In the genomic region with DNA sequence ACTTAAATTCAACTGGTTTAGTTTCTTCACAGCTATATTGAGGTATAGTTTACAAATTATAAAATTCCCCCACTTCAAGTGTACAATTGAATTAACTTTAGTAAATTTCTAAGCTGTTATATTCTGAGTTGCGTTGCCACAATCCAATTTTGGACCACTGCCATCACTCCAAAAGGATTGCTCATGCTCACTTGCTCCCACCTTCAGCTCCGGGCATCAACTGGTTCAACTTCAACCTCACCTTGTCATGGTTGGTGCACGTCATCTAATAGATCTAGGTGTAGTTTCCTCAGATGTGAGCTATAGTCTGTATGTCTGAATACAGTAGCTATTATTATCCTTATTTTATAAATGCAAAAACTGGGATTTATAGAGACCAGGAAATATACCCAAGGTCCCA, we compare ENCODE assay signal across 16 cellular contexts.
DNase-seq lines count a peak whose midpoint lies in the region; ATAC-seq and TF ChIP-seq lines count a peak whose summit lies in the region.
"Had no signal": no experiment of that assay in that cellular context is flagged by ENCODE, and none has a peak within 500 bp of the region (broad histone marks: within the 10 kb centered on the region; RNA-seq: fewer than 3 reads in every experiment).

No MANE protein-coding gene starts in this region.

- POLR2A ChIA-PET in MCF 10A (lab: Yijun Ruan, JAX), result interaction anchor here (1.1 kb wide), 1 partner anchor 54 kb away, joined by 3 read pairs; no protein-coding TSS in a partner anchor
- POLR2A ChIA-PET in PC-9 (lab: Charles Lee; ENCODE audit: unreplicated experiment), result interaction anchor here (0.7 kb wide), 1 partner anchor 843 kb away, joined by 6 read pairs; no protein-coding TSS in a partner anchor

- H3K9me3 Mint-ChIP-seq in MCF 10A (ENCODE audit: unreplicated experiment) (no peaks in the 10 kb centered on the region), glutamatergic neuron (ENCODE audit: unreplicated experiment) (peaks cover 2% of the 10 kb centered on the region)

- ATAC-seq in body of pancreas, result no peak
- ATAC-seq: CD8-positive, alpha-beta T cell had no signal

- H3K4me2 ChIP-seq in mammary epithelial cell (ENCODE audit: insufficient read depth, low read depth, low read length) (no peak overlapping the region), PC-9 (no peak overlapping the region)

- TF ChIP-seq POLR2A in body of pancreas (IDR thresholded peaks at IDR 0.05), result no peak

- H3K27me3 ChIP-seq in mammary epithelial cell (ENCODE audit: insufficient read depth, low read length) (peaks cover 2% of the 10 kb centered on the region), body of pancreas (no peaks in the 10 kb centered on the region), PC-9 (ENCODE audit: insufficient read depth, low read depth) (peaks cover 4% of the 10 kb centered on the region; the same call in 1 of the 2 replicates)

- H3K36me3 Mint-ChIP-seq in MCF 10A (ENCODE audit: insufficient read depth, unreplicated experiment) (no peaks in the 10 kb centered on the region), glutamatergic neuron (ENCODE audit: unreplicated experiment) (no peaks in the 10 kb centered on the region)
- H3K36me3 Mint-ChIP-seq: CD14-positive monocyte; CD8-positive, alpha-beta T cell had no signal

- WGBS in mammary epithelial cell (ENCODE audit: low coverage, missing lambda C conversion rate), result 44% methylated on average over 3 of the region's 3 CpGs
- WGBS in body of pancreas, 2 donors, result 79 to 80% methylated on average over 3 of the region's 3 CpGs

- H3K27ac ChIP-seq in mammary epithelial cell (ENCODE audit: insufficient read depth, low read depth, low read length) (no peak overlapping the region), body of pancreas (no peak overlapping the region), PC-9 (no peak overlapping the region)

- H3K36me3 ChIP-seq in mammary epithelial cell (ENCODE audit: insufficient read depth, low read length), result no peaks in the 10 kb centered on the region
- H3K36me3 ChIP-seq in body of pancreas (replicated peaks in 1 of 2; ENCODE audit: insufficient read depth in 1 of 2, low read depth in 2 of 2), result no peaks in the 10 kb centered on the region
- H3K36me3 ChIP-seq in PC-9 (ENCODE audit: low read depth), result no peaks in the 10 kb centered on the region
- H3K36me3 ChIP-seq: HAP-1 had no signal

- H3K4me3 ChIP-seq in mammary epithelial cell (replicated peaks in 1 of 3; ENCODE audit: insufficient read depth in 1 of 3, low read depth in 2 of 3, low read length in 3 of 3) (no peak overlapping the region), body of pancreas (no peak overlapping the region), PC-9 (no peak overlapping the region)
- H3K4me3 ChIP-seq: HAP-1 had no signal

- H3K4me1 ChIP-seq in mammary epithelial cell (ENCODE audit: insufficient read depth, low read length), result no peaks in the 10 kb centered on the region
- H3K4me1 ChIP-seq in body of pancreas, result no peaks in the 10 kb centered on the region
- no peaks in the 10 kb centered on the region for H3K4me1 ChIP-seq in PC-9 (replicated peaks; ENCODE audit: insufficient read depth)

- intact Hi-C loops in MCF 10A (cut with micrococcal nuclease) (no loop called here), mammary epithelial cell (cut with micrococcal nuclease) (no loop called here), body of pancreas (cut with DNase I) (no loop called here), PC-9 (cut with micrococcal nuclease; ENCODE audit: unreplicated experiment) (loop anchor here (5.0 kb wide), 1 partner anchor 467 kb away; no protein-coding TSS in a partner anchor)

- DNase-seq in MCF 10A (ENCODE audit: unreplicated experiment) (peak; percentile 33), mammary epithelial cell (no peak), Daoy (ENCODE audit: low read depth) (peak; percentile 39), glutamatergic neuron (no peak), renal cortical epithelial cell (ENCODE audit: low read depth) (peak; percentile 13), MV-4-11 (lab: John Stamatoyannopoulos, UW) (no peak), body of pancreas (no peak), PC-9 (no peak)
- DNase-seq: 8988T; CD8-positive, alpha-beta T cell; COR-L47; DND-41; GF-D8 had no signal

- TF ChIP-seq CTCF in MCF 10A (IDR thresholded peaks at IDR 0.05; ENCODE audit: unreplicated experiment) (no peak), mammary epithelial cell (conservative IDR thresholded peaks at IDR 0.05 in 1 of 2, IDR thresholded peaks at IDR 0.05 in 1 of 2; ENCODE audit: extremely low read depth in 1 of 2, insufficient read depth in 1 of 2, low read depth in 1 of 2, low read length in 2 of 2) (no peak), glutamatergic neuron (IDR thresholded peaks at IDR 0.05; ENCODE audit: partially characterized antibody, unreplicated experiment) (no peak), body of pancreas (IDR thresholded peaks at IDR 0.05) (no peak), PC-9 (conservative IDR thresholded peaks at IDR 0.05) (no peak)

- dilution Hi-C loops in mammary epithelial cell (cut with HindIII; ENCODE audit: low sequenced_read_pairs), result no loop called here

- CTCF ChIA-PET in MCF 10A (lab: Yijun Ruan, JAX), result interaction anchor here (0.9 kb wide), 1 partner anchor 27 kb away, joined by 3 read pairs; no protein-coding TSS in a partner anchor
- CTCF ChIA-PET in mammary epithelial cell (lab: Charles Lee; ENCODE audit: low non-redundant PET), result no interaction called here
- CTCF ChIA-PET in PC-9 (lab: Charles Lee), result no interaction called here

- no peak overlapping the region for H3K27ac Mint-ChIP-seq in MCF 10A (ENCODE audit: low read depth, unreplicated experiment)
- peak overlapping the region; percentile 85 for H3K27ac Mint-ChIP-seq in glutamatergic neuron (ENCODE audit: unreplicated experiment)
- H3K27ac Mint-ChIP-seq: B cell; CD14-positive monocyte; CD8-positive, alpha-beta T cell had no signal

- H3K27me3 Mint-ChIP-seq in MCF 10A (ENCODE audit: insufficient read depth, unreplicated experiment) (no peaks in the 10 kb centered on the region), glutamatergic neuron (ENCODE audit: unreplicated experiment) (peaks cover 3% of the 10 kb centered on the region)
- H3K27me3 Mint-ChIP-seq: B cell had no signal

- H3F3A ChIP-seq in PC-9 (ENCODE audit: insufficient read depth, low read depth), result no peaks in the 10 kb centered on the region

- no peaks in the 10 kb centered on the region for H3K9me2 ChIP-seq in PC-9 (ENCODE audit: insufficient read depth)

- H4K20me1 ChIP-seq in mammary epithelial cell (ENCODE audit: insufficient read depth, low read length), result no peaks in the 10 kb centered on the region
- H4K20me1 ChIP-seq in PC-9 (ENCODE audit: insufficient read depth), result no peaks in the 10 kb centered on the region

- in situ Hi-C loops in mammary epithelial cell (cut with MboI; ENCODE audit: low sequenced_read_pairs in 2 of 2), result no loop called here

- H3K4me3 Mint-ChIP-seq in MCF 10A (ENCODE audit: unreplicated experiment) (no peak overlapping the region), glutamatergic neuron (ENCODE audit: unreplicated experiment) (no peak overlapping the region)
- H3K4me3 Mint-ChIP-seq: B cell; CD14-positive monocyte; CD8-positive, alpha-beta T cell had no signal

- H2AFZ ChIP-seq in mammary epithelial cell (ENCODE audit: low read depth, low read length) (no peak overlapping the region), PC-9 (no peak overlapping the region)

- no peaks in the 10 kb centered on the region for H3K79me2 ChIP-seq in mammary epithelial cell (ENCODE audit: insufficient read depth, low read length)
- no peaks in the 10 kb centered on the region for H3K79me2 ChIP-seq in PC-9 (ENCODE audit: low read depth)

- H3K9ac ChIP-seq in mammary epithelial cell (ENCODE audit: insufficient read depth, low read length), result no peak overlapping the region

- H3K4me1 Mint-ChIP-seq in MCF 10A (ENCODE audit: insufficient read depth, unreplicated experiment) (no peaks in the 10 kb centered on the region), glutamatergic neuron (ENCODE audit: low read depth, unreplicated experiment) (peaks cover 31% of the 10 kb centered on the region)
- H3K4me1 Mint-ChIP-seq: B cell, CD14-positive monocyte had no signal

- H3K9me3 ChIP-seq in mammary epithelial cell (replicated peaks; ENCODE audit: insufficient read depth, low read length), result no peaks in the 10 kb centered on the region
- no peaks in the 10 kb centered on the region for H3K9me3 ChIP-seq in body of pancreas
- H3K9me3 ChIP-seq in PC-9 (ENCODE audit: insufficient read depth, low read depth), result no peaks in the 10 kb centered on the region
- H3K9me3 ChIP-seq: HAP-1 had no signal

- BruUV-seq in MCF 10A (replicated peaks; lab: Mats Ljungman, UMichigan) (no TSS peak), mammary epithelial cell (replicated peaks; lab: Mats Ljungman, UMichigan) (no TSS peak), PC-9 (replicated peaks; lab: Mats Ljungman, UMichigan) (no TSS peak)

Comparison
In these comparisons a context has a peak if more than half of its experiments do, and no peak if none do; other contexts are left out.
1. DNase-seq: peak in MCF 10A (single experiment), Daoy (single experiment) and renal cortical epithelial cell (single experiment); none in mammary epithelial cell (single experiment), glutamatergic neuron (single experiment), MV-4-11 (single experiment), body of pancreas (0 of 4) and PC-9 (0 of 2).